Comparison of ENCODE assay signal across 27 cellular contexts in the genomic region with DNA sequence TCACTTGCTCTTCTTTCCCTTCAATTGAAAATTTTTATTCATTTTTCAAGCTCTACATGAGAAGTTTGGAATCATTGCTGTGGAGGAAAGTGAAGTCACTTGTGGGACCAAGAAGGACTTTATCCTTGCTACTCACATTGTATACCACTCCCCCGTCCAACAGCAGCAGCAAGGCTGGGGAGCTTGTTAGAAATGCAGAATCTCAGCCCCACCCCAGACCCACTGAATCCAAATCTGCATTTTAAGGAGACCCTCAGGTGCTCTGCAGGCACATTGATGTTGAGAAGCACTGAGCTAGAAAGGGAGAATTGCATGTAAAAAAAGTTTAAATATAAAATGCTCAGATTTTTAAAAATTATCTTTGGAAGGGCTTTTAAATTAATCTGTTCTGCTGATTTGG.
"Had no signal": no experiment of that assay in that cellular context is flagged by ENCODE, and none has a peak within 500 bp of the region (broad histone marks: within the 10 kb centered on the region; RNA-seq: fewer than 3 reads in every experiment).

No MANE protein-coding gene starts in this region.

- H3K4me3 ChIP-seq: heart left ventricle, left lung, lower lobe of right lung, neural progenitor cell, spleen, upper lobe of left lung had no signal

- FAIRE-seq: endothelial cell of umbilical vein had no signal

- H3K9ac ChIP-seq: neural progenitor cell had no signal

- DNase-seq: activated CD4-positive, alpha-beta memory T cell treated with anti-CD3 and anti-CD28 coated beads, Interleukin-2, amount 10 ng/mL, durations not matched to agents 7 days and 5 days; activated CD4-positive, alpha-beta T cell treated with anti-CD3 and anti-CD28 coated beads, Interleukin-2, amount 10 ng/mL, durations not matched to agents 7 days and 5 days; activated gamma-delta T cell treated with Interleukin-2 at 50 U/mL for 16 hours; activated naive CD4-positive, alpha-beta T cell treated with anti-CD3 and anti-CD28 coated beads, Interleukin-2, amount 50 U/mL, for 16 hours; activated T-cell treated with anti-CD3 and anti-CD28 coated beads, Interleukin-2, amount 50 U/mL, for 4 hours; amniotic stem cell; caudate nucleus; cortex of kidney; effector memory CD8-positive, alpha-beta T cell; heart left ventricle; hypothalamus; kidney glomerular epithelial cell; left lung; lower lobe of right lung; mesenchymal stem cell; natural killer cell; posterior cingulate gyrus; right cardiac atrium; spleen; stimulated activated CD4-positive, alpha-beta T cell treated with anti-CD3 and anti-CD28 coated beads, Interleukin-4, amount 100 ng/mL, for 24 hours; upper lobe of left lung had no signal

- H3K27ac ChIP-seq: heart left ventricle, left lung, lower lobe of right lung, neural progenitor cell, spleen, upper lobe of left lung had no signal

- H3K4me1 Mint-ChIP-seq: activated CD4-positive, alpha-beta memory T cell treated with anti-CD3 and anti-CD28 coated beads, Interleukin-2, amount 10 ng/mL, durations not matched to agents 7 days and 5 days; activated CD4-positive, alpha-beta T cell treated with anti-CD3 and anti-CD28 coated beads, Interleukin-2, amount 10 ng/mL, durations not matched to agents 7 days and 5 days; activated T-helper 17 cell treated with anti-CD3 and anti-CD28 coated beads, Interleukin-2, amount 50 U/mL, for 72 hours; natural killer cell; stimulated activated effector memory CD8-positive, alpha-beta T cell treated with anti-CD3 and anti-CD28 coated beads, Interleukin-12 subunit alpha, Interleukin-12 subunit beta, amount 100 ng/mL, for 72 hours had no signal

- H3K27me3 ChIP-seq: heart left ventricle, neural progenitor cell, spleen, upper lobe of left lung had no signal

- H3K4me2 ChIP-seq: neural progenitor cell had no signal

- H3K27me3 Mint-ChIP-seq: activated CD4-positive, alpha-beta T cell treated with anti-CD3 and anti-CD28 coated beads, Interleukin-2, amount 10 ng/mL, durations not matched to agents 7 days and 5 days had no signal

- H3K9me3 Mint-ChIP-seq: activated CD4-positive, alpha-beta memory T cell treated with anti-CD3 and anti-CD28 coated beads, Interleukin-2, amount 10 ng/mL, durations not matched to agents 7 days and 5 days; activated CD4-positive, alpha-beta T cell treated with anti-CD3 and anti-CD28 coated beads, Interleukin-2, amount 10 ng/mL, durations not matched to agents 7 days and 5 days; activated T-cell treated with anti-CD3 and anti-CD28 coated beads, Interleukin-2, amount 50 U/mL, for 4 hours; activated T-helper 17 cell treated with anti-CD3 and anti-CD28 coated beads, Interleukin-2, amount 50 U/mL, for 72 hours; effector memory CD8-positive, alpha-beta T cell; stimulated activated effector memory CD8-positive, alpha-beta T cell treated with anti-CD3 and anti-CD28 coated beads, Interleukin-12 subunit alpha, Interleukin-12 subunit beta, amount 100 ng/mL, for 72 hours; stimulated activated naive CD8-positive, alpha-beta T cell treated with anti-CD3 and anti-CD28 coated beads, Interleukin-15, Interleukin-2, amounts not matched to agents 100 ng/mL and 50 ng/mL, for 24 hours had no signal

- H3K36me3 ChIP-seq: heart left ventricle, left lung, lower lobe of right lung, neural progenitor cell, spleen, upper lobe of left lung had no signal

- H3K27ac Mint-ChIP-seq: activated CD4-positive, alpha-beta memory T cell treated with anti-CD3 and anti-CD28 coated beads, Interleukin-2, amount 10 ng/mL, durations not matched to agents 7 days and 5 days; activated CD4-positive, alpha-beta T cell treated with anti-CD3 and anti-CD28 coated beads, Interleukin-2, amount 10 ng/mL, durations not matched to agents 7 days and 5 days; activated T-helper 17 cell treated with anti-CD3 and anti-CD28 coated beads, Interleukin-2, amount 50 U/mL, for 72 hours; effector memory CD8-positive, alpha-beta T cell; natural killer cell; neural progenitor cell; stimulated activated effector memory CD8-positive, alpha-beta T cell treated with anti-CD3 and anti-CD28 coated beads, Interleukin-12 subunit alpha, Interleukin-12 subunit beta, amount 100 ng/mL, for 72 hours; stimulated activated naive CD8-positive, alpha-beta T cell treated with anti-CD3 and anti-CD28 coated beads, Interleukin-15, Interleukin-2, amounts not matched to agents 100 ng/mL and 50 ng/mL, for 24 hours had no signal

- H3K4me3 Mint-ChIP-seq: activated CD4-positive, alpha-beta memory T cell treated with anti-CD3 and anti-CD28 coated beads, Interleukin-2, amount 10 ng/mL, durations not matched to agents 7 days and 5 days; activated CD4-positive, alpha-beta T cell treated with anti-CD3 and anti-CD28 coated beads, Interleukin-2, amount 10 ng/mL, durations not matched to agents 7 days and 5 days; activated T-cell treated with anti-CD3 and anti-CD28 coated beads, Interleukin-2, amount 50 U/mL, for 4 hours; activated T-helper 17 cell treated with anti-CD3 and anti-CD28 coated beads, Interleukin-2, amount 50 U/mL, for 72 hours; effector memory CD8-positive, alpha-beta T cell; natural killer cell; neural progenitor cell; stimulated activated effector memory CD8-positive, alpha-beta T cell treated with anti-CD3 and anti-CD28 coated beads, Interleukin-12 subunit alpha, Interleukin-12 subunit beta, amount 100 ng/mL, for 72 hours; stimulated activated naive CD8-positive, alpha-beta T cell treated with anti-CD3 and anti-CD28 coated beads, Interleukin-15, Interleukin-2, amounts not matched to agents 100 ng/mL and 50 ng/mL, for 24 hours had no signal

- H3K4me1 ChIP-seq: heart left ventricle, left lung, lower lobe of right lung, spleen, upper lobe of left lung had no signal

- H2AFZ ChIP-seq: neural progenitor cell had no signal

- ATAC-seq: effector memory CD8-positive, alpha-beta T cell; esophagus mucosa; heart left ventricle; left lung; lower lobe of right lung; natural killer cell; right cardiac atrium; stimulated activated effector memory CD8-positive, alpha-beta T cell treated with anti-CD3 and anti-CD28 coated beads, Interleukin-12 subunit alpha, Interleukin-12 subunit beta, amount 100 ng/mL, for 72 hours had no signal

- H3K9me3 ChIP-seq: heart left ventricle, left lung, lower lobe of right lung, spleen, upper lobe of left lung had no signal

- H3K36me3 Mint-ChIP-seq: natural killer cell; neural progenitor cell; stimulated activated effector memory CD8-positive, alpha-beta T cell treated with anti-CD3 and anti-CD28 coated beads, Interleukin-12 subunit alpha, Interleukin-12 subunit beta, amount 100 ng/mL, for 72 hours had no signal
